ENCODE assay signal across 12 cellular contexts in genomic region chr4:77629885-77630284, GRCh38. TPM values are rescaled to one million over a fixed set of nuclear protein-coding genes. Genes with fewer than 3 reads are reported as not detected.
DNase-seq lines count a peak whose midpoint lies in the region; ATAC-seq and TF ChIP-seq lines count a peak whose summit lies in the region.
"Had no signal": no experiment of that assay in that cellular context is flagged by ENCODE, and none has a peak within 500 bp of the region (broad histone marks: within the 10 kb centered on the region; RNA-seq: fewer than 3 reads in every experiment).

No MANE protein-coding gene starts in this region.

- no peak overlapping the region for H3K4me3 Mint-ChIP-seq in activated naive CD4-positive, alpha-beta T cell treated with anti-CD3 and anti-CD28 coated beads for 36 hours
- no peak overlapping the region for H3K4me3 Mint-ChIP-seq in neural progenitor cell

- H3K9ac ChIP-seq in neural progenitor cell: no peak overlapping the region

- H3K9me3 ChIP-seq in neural progenitor cell (ENCODE audit: low read depth): no peaks in the 10 kb centered on the region
- H3K9me3 ChIP-seq in lower lobe of right lung: no peaks in the 10 kb centered on the region

- no peaks in the 10 kb centered on the region for H3K36me3 Mint-ChIP-seq in activated naive CD4-positive, alpha-beta T cell treated with anti-CD3 and anti-CD28 coated beads for 36 hours (ENCODE audit: low read depth)
- no peaks in the 10 kb centered on the region for H3K36me3 Mint-ChIP-seq in neural progenitor cell

- no peaks in the 10 kb centered on the region for H4K20me1 ChIP-seq in neural progenitor cell (ENCODE audit: low read depth)

- CTCF ChIA-PET in activated naive CD4-positive, alpha-beta T cell treated with anti-CD3 and anti-CD28 coated beads for 36 hours (lab: Charles Lee): interaction anchor here (0.6 to 4.3 kb wide), 7 partner anchors 10 to 246 kb away, joined by 3 to 25 read pairs (median 3); no protein-coding TSS in a partner anchor

- H3K4me1 Mint-ChIP-seq in activated naive CD4-positive, alpha-beta T cell treated with anti-CD3 and anti-CD28 coated beads for 36 hours (ENCODE audit: low read depth): peaks cover 16% of the 10 kb centered on the region
- no peaks in the 10 kb centered on the region for H3K4me1 Mint-ChIP-seq in neural progenitor cell

- intact Hi-C loops in activated naive CD4-positive, alpha-beta T cell treated with anti-CD3 and anti-CD28 coated beads for 36 hours (cut with micrococcal nuclease): loop anchor here (1.0 to 10.0 kb wide), 8 partner anchors 35 to 1029 kb away; partner anchors contain the start of genes FRAS1 and MRPL1
- intact Hi-C loops in lower lobe of right lung (cut with DNase I) (no loop called here), Right ventricle myocardium superior (cut with DNase I) (no loop called here)

- H3K27me3 Mint-ChIP-seq in activated naive CD4-positive, alpha-beta T cell treated with anti-CD3 and anti-CD28 coated beads for 36 hours (ENCODE audit: low read depth): no peaks in the 10 kb centered on the region
- peaks cover 4% of the 10 kb centered on the region for H3K27me3 Mint-ChIP-seq in neural progenitor cell (ENCODE audit: insufficient read depth, low read depth)

- TF ChIP-seq CTCF in neural progenitor cell (IDR thresholded peaks at IDR 0.05) (no peak), lower lobe of right lung (IDR thresholded peaks at IDR 0.05) (no peak)

- DNase-seq in activated naive CD4-positive, alpha-beta T cell treated with anti-CD3 and anti-CD28 coated beads for 36 hours: peak; percentile 37
- no peak for DNase-seq in activated naive CD4-positive, alpha-beta T cell treated with Interleukin-2 at 50 U/mL for 16 hours
- DNase-seq in neural progenitor cell (ENCODE audit: low spot score) (no peak), lower lobe of right lung (no peak), Right ventricle myocardium superior (no peak), NCI-H1694 (lab: John Stamatoyannopoulos, UW) (no peak)
- DNase-seq: NCI-H146, substantia nigra had no signal

- H3K4me2 ChIP-seq in neural progenitor cell: no peak overlapping the region

- no peaks in the 10 kb centered on the region for H3K36me3 ChIP-seq in neural progenitor cell
- no peaks in the 10 kb centered on the region for H3K36me3 ChIP-seq in lower lobe of right lung

- H3K79me2 ChIP-seq in neural progenitor cell (ENCODE audit: low read depth): no peaks in the 10 kb centered on the region

- no peak overlapping the region for H3K27ac ChIP-seq in neural progenitor cell
- H3K27ac ChIP-seq in lower lobe of right lung: no peak overlapping the region
- H3K27ac ChIP-seq: VCaP had no signal

- ATAC-seq in GM21526 (IDR thresholded peaks at IDR 0.05; ENCODE audit: low FRiP score, unreplicated experiment): peak; percentile 75
- peak; percentile 60 for ATAC-seq in HG03103 (IDR thresholded peaks at IDR 0.05; ENCODE audit: low read depth, unreplicated experiment)
- no peak for ATAC-seq in lower lobe of right lung
- ATAC-seq in Right ventricle myocardium superior (ENCODE audit: poor library complexity): no peak
- ATAC-seq: Panc1 had no signal

- H3K27me3 ChIP-seq in neural progenitor cell (no peaks in the 10 kb centered on the region), lower lobe of right lung (ENCODE audit: low read depth) (no peaks in the 10 kb centered on the region)

- H3K27ac Mint-ChIP-seq in activated naive CD4-positive, alpha-beta T cell treated with anti-CD3 and anti-CD28 coated beads for 36 hours: no peak overlapping the region
- no peak overlapping the region for H3K27ac Mint-ChIP-seq in neural progenitor cell

- H3K4me3 ChIP-seq in neural progenitor cell: no peak overlapping the region
- no peak overlapping the region for H3K4me3 ChIP-seq in lower lobe of right lung

- no peaks in the 10 kb centered on the region for H3F3A ChIP-seq in neural progenitor cell (ENCODE audit: low read depth)

- H3K4me1 ChIP-seq in neural progenitor cell (no peaks in the 10 kb centered on the region), lower lobe of right lung (no peaks in the 10 kb centered on the region)

- H3K9me3 Mint-ChIP-seq in activated naive CD4-positive, alpha-beta T cell treated with anti-CD3 and anti-CD28 coated beads for 36 hours: no peaks in the 10 kb centered on the region
- H3K9me3 Mint-ChIP-seq in neural progenitor cell: no peaks in the 10 kb centered on the region

- peak overlapping the region; percentile 5 for H2AFZ ChIP-seq in neural progenitor cell (replicated peaks)

RNA-seq across cellular contexts. Expression of gene CXCL13, which starts 24.3 kb away (rescaled TPM):
- total RNA-seq in activated naive CD4-positive, alpha-beta T cell treated with anti-CD3 and anti-CD28 coated beads for 36 hours: under 1 TPM; 0.44 to 0.62 TPM
- total RNA-seq in neural progenitor cell (ENCODE audit: low replicate concordance) (not detected in 2 replicates), lower lobe of right lung (not detected), Right ventricle myocardium superior (not detected)

Comparison
In these comparisons a context has a peak if more than half of its experiments do, and no peak if none do; other contexts are left out.
1. ATAC-seq: peak in GM21526 (single experiment) and HG03103 (single experiment); none in lower lobe of right lung (0 of 2) and Right ventricle myocardium superior (single experiment).